ENCODE assay signal across 9 cellular contexts in the genomic region with DNA sequence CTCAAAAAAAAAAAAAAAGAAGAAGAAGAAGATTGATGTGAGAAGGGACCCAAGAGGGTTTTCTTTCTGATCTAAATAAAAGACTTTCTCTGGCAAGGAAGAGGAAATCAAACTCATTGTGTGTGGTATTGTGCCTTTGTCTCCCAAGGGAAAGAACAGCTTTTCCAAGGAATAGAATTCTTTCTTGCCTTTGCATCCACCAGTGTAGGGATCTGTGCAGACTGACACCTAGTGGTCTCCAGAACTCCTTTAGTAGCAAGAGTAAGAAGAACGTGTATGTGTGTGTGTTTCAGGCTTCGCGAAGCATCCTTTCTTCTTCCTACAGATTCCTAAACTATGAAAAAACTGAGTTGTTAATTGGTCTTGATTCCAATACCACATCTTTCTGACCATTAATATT. TPM values are rescaled to one million over a fixed set of nuclear protein-coding genes. Genes with fewer than 3 reads are reported as not detected.
DNase-seq lines count a peak whose midpoint lies in the region; ATAC-seq and TF ChIP-seq lines count a peak whose summit lies in the region.
"Had no signal": no experiment of that assay in that cellular context is flagged by ENCODE, and none has a peak within 500 bp of the region (broad histone marks: within the 10 kb centered on the region; RNA-seq: fewer than 3 reads in every experiment).

No MANE protein-coding gene starts in this region.

- H3K36me3 ChIP-seq in heart left ventricle (no peaks in the 10 kb centered on the region), upper lobe of right lung (no peaks in the 10 kb centered on the region), vagina (no peaks in the 10 kb centered on the region)

- peak in 1 of 4 donors; percentile 69 for ATAC-seq in heart left ventricle
- ATAC-seq in Right ventricle myocardium inferior, result no peak
- ATAC-seq in upper lobe of right lung, result peak; percentile 51
- ATAC-seq in GM18868 (IDR thresholded peaks at IDR 0.05; ENCODE audit: unreplicated experiment), result no peak

- H3K4me3 ChIP-seq in heart left ventricle (no peak overlapping the region), upper lobe of right lung (no peak overlapping the region), vagina (no peak overlapping the region)

- TF ChIP-seq POLR2A in heart left ventricle (IDR thresholded peaks at IDR 0.05) (no peak), vagina (IDR thresholded peaks at IDR 0.05) (no peak)

- H3K27ac ChIP-seq in heart left ventricle (no peak overlapping the region), VCaP (no peak overlapping the region), upper lobe of right lung (no peak overlapping the region), vagina (no peak overlapping the region)

- no peaks in the 10 kb centered on the region for H3K4me1 ChIP-seq in heart left ventricle
- no peaks in the 10 kb centered on the region for H3K4me1 ChIP-seq in upper lobe of right lung
- H3K4me1 ChIP-seq in vagina, result no peaks in the 10 kb centered on the region

- DNase-seq in heart left ventricle, result no peak
- no peak for DNase-seq in Right ventricle myocardium inferior (ENCODE audit: missing footprints)
- peak; percentile 65 for DNase-seq in iPS DF 19.7 (ENCODE audit: low read depth, low spot score)
- no peak for DNase-seq in upper lobe of right lung
- no peak for DNase-seq in vagina (ENCODE audit: extremely low spot score in 2 of 2)
- no peak for DNase-seq in activated T-cell treated with anti-CD3 and anti-CD28 coated beads, Interleukin-2, amount 50 U/mL, for 1 hour
- DNase-seq: activated CD4-positive, alpha-beta T cell treated with anti-CD3 and anti-CD28 coated beads for 4 hours had no signal

- H3K9me3 ChIP-seq in heart left ventricle (no peaks in the 10 kb centered on the region), upper lobe of right lung (no peaks in the 10 kb centered on the region), vagina (no peaks in the 10 kb centered on the region)

- intact Hi-C loops in heart left ventricle (cut with DNase I), result loop anchor here in 3 of 10 donors (5.0 to 10.0 kb wide), 2 partner anchors 347 to 350 kb away; no protein-coding TSS in a partner anchor
- intact Hi-C loops in Right ventricle myocardium inferior (cut with DNase I), result loop anchor here (2.0 kb wide), 1 partner anchor 349 kb away; no protein-coding TSS in a partner anchor
- intact Hi-C loops in upper lobe of right lung (cut with DNase I), result no loop called here
- intact Hi-C loops in vagina (cut with DNase I), result no loop called here

- TF ChIP-seq CTCF in heart left ventricle (IDR thresholded peaks at IDR 0.05), result peak in 10 of 12 donors; percentile 25 to 54 (median 31)
- peak; percentile 83 for TF ChIP-seq CTCF in VCaP (conservative IDR thresholded peaks at IDR 0.05)
- TF ChIP-seq CTCF in upper lobe of right lung (IDR thresholded peaks at IDR 0.05), result peak; percentile 46
- TF ChIP-seq CTCF in vagina (IDR thresholded peaks at IDR 0.05), result no peak

- 42 to 47% (median 45%) methylated on average over 3 of the region's 3 CpGs for WGBS in heart left ventricle, 4 donors

- H3K27me3 ChIP-seq in heart left ventricle, result no peaks in the 10 kb centered on the region
- H3K27me3 ChIP-seq in upper lobe of right lung, result no peaks in the 10 kb centered on the region
- H3K27me3 ChIP-seq in vagina, result no peaks in the 10 kb centered on the region

RNA-seq across cellular contexts. Expression of a gene that starts 33.5 kb away (rescaled TPM):
- total RNA-seq in heart left ventricle (100 to 1,000 TPM in 3 of 9 donors, 10 to 100 TPM in 6; 34.9 to 120 (median 89.3) TPM), Right ventricle myocardium inferior (21.7 TPM), upper lobe of right lung (158 TPM), vagina (60.4 TPM)
- 10 to 100 TPM; 14.7 to 47.9 TPM for polyA plus RNA-seq in heart left ventricle

Comparison
In these comparisons a context has a peak if more than half of its experiments do, and no peak if none do; other contexts are left out.
1. CTCF ChIP-seq: peak in heart left ventricle (10 of 12), VCaP (single experiment) and upper lobe of right lung (single experiment); none in vagina (0 of 3).